Comparison of ENCODE assay signal across 8 cellular contexts in genomic region chr2:95165371-95166064, GRCh38. TPM values are rescaled to one million over a fixed set of nuclear protein-coding genes. Genes with fewer than 3 reads are reported as not detected.
DNase-seq lines count a peak whose midpoint lies in the region; ATAC-seq and TF ChIP-seq lines count a peak whose summit lies in the region.

ZNF2 (plus strand) TSS chr2:95165809; CDS start chr2:95176227, 10,418 bp downstream.

- peaks cover 12 to 24% (median 17%) of the 10 kb centered on the region in 4 donors for H3K4me1 ChIP-seq in upper lobe of left lung

- peak; percentile 89 for DNase-seq in NCI-H146 treated with DMSO at 0.1 percent for 48 hours (lab: John Stamatoyannopoulos, UW; ENCODE audit: unreplicated experiment)
- peak; percentile 93 to 97 (median 96) for DNase-seq in T-helper 1 cell
- peak; percentile 98 for DNase-seq in amniotic stem cell (lab: John Stamatoyannopoulos, UW)
- DNase-seq in left cardiac atrium, result peak; percentile 98
- DNase-seq in posterior cingulate gyrus, result peak; percentile 97 to 100 (median 99)
- peak; percentile 96 to 98 for DNase-seq in upper lobe of left lung

- intact Hi-C loops in left cardiac atrium (cut with DNase I) (loop anchor here in 1 of 2 donors (2.0 kb wide), 1 partner anchor 45 kb away; the partner anchor contains the start of gene MRPS5), posterior cingulate gyrus (cut with DNase I) (loop anchor here (1.0 kb wide), 1 partner anchor 42 kb away; the partner anchor contains the start of gene ZNF892)

- H3K36me3 ChIP-seq in upper lobe of left lung, result no peaks in the 10 kb centered on the region

- no peaks in the 10 kb centered on the region for H3K9me3 ChIP-seq in upper lobe of left lung

- WGBS in upper lobe of left lung, 2 donors, result 0% methylated on average over 9 to 56 of the region's 56 CpGs

- TF ChIP-seq CTCF in upper lobe of left lung (IDR thresholded peaks at IDR 0.05), result peak in 2 of 6 experiments; percentile 3 to 28

- H3K4me3 ChIP-seq in upper lobe of left lung, result peak within 1 kb of the TSS; percentile 49 to 94 (median 83)

- peak within 1 kb of the TSS; percentile 90 to 96 (median 93) for H3K27ac ChIP-seq in upper lobe of left lung

- TF ChIP-seq POLR2A in GM15510 (IDR thresholded peaks at IDR 0.05; ENCODE audit: borderline replicate concordance, extremely low read depth, insufficient read length) (peak; percentile 88), upper lobe of left lung (IDR thresholded peaks at IDR 0.05) (peak in 3 of 4 donors; percentile 67 to 83 (median 81))

- H3K27me3 ChIP-seq in upper lobe of left lung, result no peaks in the 10 kb centered on the region

- peak in 1 of 4 donors; percentile 1 for TF ChIP-seq EP300 in upper lobe of left lung (IDR thresholded peaks at IDR 0.05)

- ATAC-seq in HG02884 (IDR thresholded peaks at IDR 0.05; ENCODE audit: unreplicated experiment) (peak; percentile 93), left cardiac atrium (peak; percentile 99), upper lobe of left lung (ENCODE audit: low FRiP score in 2 of 2) (peak; percentile 96 to 99)

RNA-seq across cellular contexts. Expression of gene ZNF2, which starts in this region (rescaled TPM):
- total RNA-seq in left cardiac atrium (1 to 10 TPM; 3.0 to 4.2 TPM), upper lobe of left lung (10 to 100 TPM in 1 of 6 donors, 1 to 10 TPM in 4, not detected in 1; 4.1 to 12.6 (median 4.5) TPM)

Comparison
In these comparisons a context has a peak if more than half of its experiments do, and no peak if none do; other contexts are left out.
1. Peak in every context shown above with its lines: DNase-seq, ATAC-seq, H3K4me3 ChIP-seq and H3K27ac ChIP-seq.